ENCODE assay signal across 19 cellular contexts in the genomic region with DNA sequence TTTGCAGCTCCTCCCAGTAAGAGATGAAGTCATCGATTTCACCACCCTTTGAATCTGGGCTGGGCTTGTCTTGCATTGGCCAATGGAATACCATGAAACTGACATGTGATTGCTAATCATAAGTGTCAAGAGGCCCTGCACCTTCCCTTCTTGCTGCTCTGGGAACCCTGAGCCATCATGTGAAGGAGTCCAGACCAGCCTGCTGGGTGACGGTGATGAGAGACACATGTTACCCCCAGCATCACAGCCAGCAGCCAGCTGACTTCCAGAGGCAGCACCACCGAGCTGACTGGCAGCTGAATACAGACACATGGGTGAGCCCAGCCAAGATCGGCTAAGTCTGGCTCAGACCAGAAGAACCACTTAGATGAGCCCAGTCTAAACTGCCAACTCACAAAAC. TPM values are rescaled to one million over a fixed set of nuclear protein-coding genes. Genes with fewer than 3 reads are reported as not detected.
"Had no signal": no experiment of that assay in that cellular context is flagged by ENCODE, and none has a peak within 500 bp of the region (broad histone marks: within the 10 kb centered on the region; RNA-seq: fewer than 3 reads in every experiment).

No MANE protein-coding gene starts in this region.

- H3K27me3 ChIP-seq: sigmoid colon had no signal

- FAIRE-seq: kidney had no signal

- H3K9me3 ChIP-seq: esophagus squamous epithelium, suprapubic skin had no signal

- H3K4me3 Mint-ChIP-seq: activated CD4-positive, alpha-beta memory T cell treated with anti-CD3 and anti-CD28 coated beads, Interleukin-2, amount 10 ng/mL, durations not matched to agents 7 days and 5 days; activated naive CD8-positive, alpha-beta T cell; nephron; type B pancreatic cell had no signal

- DNase-seq: activated CD4-positive, alpha-beta memory T cell treated with anti-CD3 and anti-CD28 coated beads, Interleukin-2, amount 10 ng/mL, durations not matched to agents 7 days and 5 days; activated CD4-positive, CD25-positive, alpha-beta regulatory T cell treated with anti-CD3 and anti-CD28 coated beads, Interleukin-2, amount 50 U/mL, for 72 hours; activated gamma-delta T cell; activated T-cell treated with anti-CD3 and anti-CD28 coated beads, Interleukin-2, amount 50 U/mL, for 48 hours; esophagus squamous epithelium; kidney; left ventricle myocardium inferior; mesenchymal stem cell; sigmoid colon; stimulated activated CD4-positive, alpha-beta T cell treated with anti-CD3 and anti-CD28 coated beads, Interleukin-12 subunit alpha, Interleukin-12 subunit beta, amount 100 ng/mL, for 4 hours; stimulated activated naive CD4-positive, alpha-beta T cell treated with Interleukin-2 at 50 U/mL for 16 hours had no signal

- H3K4me1 Mint-ChIP-seq: activated CD4-positive, alpha-beta memory T cell treated with anti-CD3 and anti-CD28 coated beads, Interleukin-2, amount 10 ng/mL, durations not matched to agents 7 days and 5 days had no signal

- H3K4me3 ChIP-seq: breast epithelium, esophagus squamous epithelium, left ventricle myocardium inferior, sigmoid colon, suprapubic skin had no signal

- H3K27ac ChIP-seq: breast epithelium, esophagus squamous epithelium, left ventricle myocardium inferior, sigmoid colon, suprapubic skin had no signal

- H3K36me3 ChIP-seq: breast epithelium, esophagus squamous epithelium, left ventricle myocardium inferior, sigmoid colon, suprapubic skin had no signal

- H3K4me1 ChIP-seq: breast epithelium, esophagus squamous epithelium, left ventricle myocardium inferior, sigmoid colon, suprapubic skin had no signal

- H3K36me3 Mint-ChIP-seq: activated naive CD8-positive, alpha-beta T cell; type B pancreatic cell had no signal

- H3K9me3 Mint-ChIP-seq: activated CD4-positive, alpha-beta memory T cell treated with anti-CD3 and anti-CD28 coated beads, Interleukin-2, amount 10 ng/mL, durations not matched to agents 7 days and 5 days; type B pancreatic cell had no signal

- H3K27ac Mint-ChIP-seq: activated CD4-positive, alpha-beta memory T cell treated with anti-CD3 and anti-CD28 coated beads, Interleukin-2, amount 10 ng/mL, durations not matched to agents 7 days and 5 days; activated naive CD8-positive, alpha-beta T cell; nephron; type B pancreatic cell had no signal

RNA-seq across cellular contexts. Expression of a gene that starts 43.5 kb away (rescaled TPM):
- total RNA-seq: activated CD4-positive, alpha-beta memory T cell treated with anti-CD3 and anti-CD28 coated beads, Interleukin-2, amount 10 ng/mL, durations not matched to agents 7 days and 5 days; left ventricle myocardium inferior; osteoblast; pulmonary artery endothelial cell; T-helper 1 cell treated with Interleukin-12 subunit alpha and Interleukin-12 subunit beta and Interleukin-4 antibody, amounts not matched to agents 30 ng/mL and 1 ng/mL, for 36 hours had no signal
